Comparison of ENCODE assay signal across 13 cellular contexts in the genomic region with DNA sequence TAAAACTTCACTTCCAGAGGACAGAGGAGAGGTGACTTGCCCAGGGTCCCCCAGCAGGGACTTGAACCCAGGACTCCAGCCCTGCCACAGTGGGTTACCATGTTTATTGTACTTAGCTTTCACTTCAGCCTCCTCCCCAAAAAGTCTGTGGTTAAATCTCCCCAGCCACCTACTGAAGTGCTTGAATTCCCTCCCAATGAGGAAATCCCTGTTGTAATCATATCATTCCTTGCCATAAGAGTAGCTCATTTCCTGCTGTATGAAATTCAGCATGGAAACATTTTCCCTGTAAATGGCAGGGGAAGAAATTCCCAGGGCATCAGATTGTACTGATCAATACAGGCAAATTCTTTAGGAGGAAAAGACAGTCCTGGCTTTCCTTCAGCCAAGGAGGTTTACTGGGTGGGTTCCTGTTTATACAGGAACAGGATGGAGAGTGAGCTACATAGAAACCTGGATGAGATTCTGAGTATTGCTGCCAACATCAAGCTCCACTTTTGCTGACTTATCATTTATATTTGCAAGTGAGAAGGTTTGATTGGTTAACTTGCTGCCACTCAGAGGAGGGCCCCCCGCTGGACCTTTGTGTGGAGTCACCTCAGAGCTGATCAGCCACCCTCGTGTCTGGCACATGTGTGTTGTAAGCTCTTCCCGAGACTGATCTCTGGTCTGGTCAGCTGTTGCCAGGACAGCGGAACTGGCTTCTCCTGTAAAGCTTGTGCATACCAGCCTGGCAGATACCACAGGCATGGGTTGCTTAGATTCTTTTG. TPM values are rescaled to one million over a fixed set of nuclear protein-coding genes. Genes with fewer than 3 reads are reported as not detected.
DNase-seq lines count a peak whose midpoint lies in the region; ATAC-seq and TF ChIP-seq lines count a peak whose summit lies in the region.
"Had no signal": no experiment of that assay in that cellular context is flagged by ENCODE, and none has a peak within 500 bp of the region (broad histone marks: within the 10 kb centered on the region; RNA-seq: fewer than 3 reads in every experiment).

No MANE protein-coding gene starts in this region.

- no peaks in the 10 kb centered on the region for H3K9me3 ChIP-seq in esophagus squamous epithelium
- no peaks in the 10 kb centered on the region for H3K9me3 ChIP-seq in effector memory CD4-positive, alpha-beta T cell (ENCODE audit: control insufficient read depth, low read length)

- no peak overlapping the region for H3K4me2 ChIP-seq in mesendoderm (ENCODE audit: low read length)

- no peak overlapping the region for H4K8ac ChIP-seq in mesendoderm (ENCODE audit: low read depth, low read length)

- intact Hi-C loops in esophagus squamous epithelium (cut with DNase I), result no loop called here

- H3K18ac ChIP-seq in mesendoderm (ENCODE audit: low read length), result no peak overlapping the region

- no peaks in the 10 kb centered on the region for H3K79me2 ChIP-seq in mesendoderm (ENCODE audit: control insufficient read depth, insufficient read depth, low read length)

- no peak overlapping the region for H2AK5ac ChIP-seq in mesendoderm (ENCODE audit: low read length)

- H3K4me3 ChIP-seq in esophagus squamous epithelium (no peak overlapping the region), mesendoderm (ENCODE audit: low read length) (no peak overlapping the region)
- H3K4me3 ChIP-seq in effector memory CD4-positive, alpha-beta T cell (ENCODE audit: insufficient read depth, low read depth, low read length, poor library complexity, severe bottlenecking), result no peak overlapping the region

- H4K5ac ChIP-seq in mesendoderm (ENCODE audit: low read length), result no peak overlapping the region

- ATAC-seq in GM21381 (IDR thresholded peaks at IDR 0.05; ENCODE audit: unreplicated experiment) (no peak), GM18870 (IDR thresholded peaks at IDR 0.05; ENCODE audit: unreplicated experiment) (no peak)
- no peak for ATAC-seq in stimulated activated naive CD8-positive, alpha-beta T cell treated with anti-CD3 and anti-CD28 coated beads, Interleukin-15, Interleukin-2, amounts not matched to agents 100 U/mL and 50 U/mL, for 24 hours

- no peaks in the 10 kb centered on the region for H3K79me1 ChIP-seq in mesendoderm (ENCODE audit: low read length)

- peak; percentile 26 for DNase-seq in EL
- peak; percentile 19 for DNase-seq in RPMI8226
- no peak for DNase-seq in esophagus squamous epithelium (lab: John Stamatoyannopoulos, UW)
- DNase-seq in mesendoderm, result peak; percentile 68
- no peak for DNase-seq in effector memory CD4-positive, alpha-beta T cell
- no peak for DNase-seq in stimulated activated naive CD8-positive, alpha-beta T cell treated with anti-CD3 and anti-CD28 coated beads, Interleukin-15, Interleukin-2, amounts not matched to agents 100 U/mL and 50 U/mL, for 24 hours
- DNase-seq: effector CD8-positive, alpha-beta T cell; NCI-H1694 treated with DMSO at 0.1 percent for 48 hours; nephron progenitor cell; stimulated activated CD4-positive, alpha-beta T cell treated with anti-CD3 and anti-CD28 coated beads, Interleukin-15, amount 100 ng/mL, for 24 hours; stimulated activated CD8-positive, alpha-beta memory T cell treated with anti-CD3 and anti-CD28 coated beads, Interleukin-4, amount 100 ng/mL, for 48 hours had no signal

- H3K4ac ChIP-seq in mesendoderm (ENCODE audit: low read depth, low read length), result no peak overlapping the region

- H3K27ac ChIP-seq in esophagus squamous epithelium, result peak overlapping the region in 3 of 4 donors; percentile 24 to 69 (median 56)
- no peak overlapping the region for H3K27ac ChIP-seq in mesendoderm (ENCODE audit: low read depth, low read length)
- H3K27ac ChIP-seq in effector memory CD4-positive, alpha-beta T cell (ENCODE audit: insufficient read depth, low read length, poor library complexity, severe bottlenecking), result no peak overlapping the region

- TF ChIP-seq POLR2A in esophagus squamous epithelium (IDR thresholded peaks at IDR 0.05), result no peak

- 27 to 43% methylated on average over 4 of the region's 4 CpGs for WGBS in esophagus squamous epithelium, 2 donors
- no CpG with 5 or more reads among the region's 4 CpGs for WGBS in mesendoderm (ENCODE audit: extremely low coverage, insufficient coverage, low lambda C conversion rate)

- H3K36me3 ChIP-seq in esophagus squamous epithelium, result no peaks in the 10 kb centered on the region
- H3K36me3 ChIP-seq in mesendoderm (ENCODE audit: control insufficient read depth, insufficient read depth, low read length), result no peaks in the 10 kb centered on the region
- H3K36me3 ChIP-seq in effector memory CD4-positive, alpha-beta T cell (ENCODE audit: control insufficient read depth, insufficient read depth, low read length), result no peaks in the 10 kb centered on the region

- peaks cover 0 to 26% (median 0%) of the 10 kb centered on the region in 4 donors for H3K27me3 ChIP-seq in esophagus squamous epithelium
- no peaks in the 10 kb centered on the region for H3K27me3 ChIP-seq in mesendoderm (ENCODE audit: insufficient read depth, low read length, poor library complexity)
- H3K27me3 ChIP-seq in effector memory CD4-positive, alpha-beta T cell (replicated peaks; ENCODE audit: control insufficient read depth, insufficient read depth, low read length, poor library complexity, severe bottlenecking), result no peaks in the 10 kb centered on the region

- H2BK120ac ChIP-seq in mesendoderm (ENCODE audit: low read depth, low read length), result no peak overlapping the region

- no peak overlapping the region for H3K56ac ChIP-seq in mesendoderm (ENCODE audit: low read length)

- H3K23ac ChIP-seq in mesendoderm (ENCODE audit: low read length), result no peak overlapping the region

- no peak overlapping the region for H3K9ac ChIP-seq in mesendoderm (ENCODE audit: low read length)

- no peak for TF ChIP-seq CTCF in esophagus squamous epithelium (IDR thresholded peaks at IDR 0.05)

- H2BK5ac ChIP-seq in mesendoderm (ENCODE audit: low read length), result no peak overlapping the region

- H3K4me1 ChIP-seq in esophagus squamous epithelium (peaks cover 0 to 22% (median 0%) of the 10 kb centered on the region in 3 donors), mesendoderm (ENCODE audit: control insufficient read depth, low read depth, low read length) (no peaks in the 10 kb centered on the region)
- no peaks in the 10 kb centered on the region for H3K4me1 ChIP-seq in effector memory CD4-positive, alpha-beta T cell (ENCODE audit: control insufficient read depth, insufficient read depth, low read length, poor library complexity, severe bottlenecking)

- H2BK15ac ChIP-seq in mesendoderm (replicated peaks; ENCODE audit: low read depth), result no peak overlapping the region

RNA-seq across cellular contexts. Expression of a gene that starts 16.4 kb away (rescaled TPM):
- total RNA-seq in esophagus squamous epithelium, result 10 to 100 TPM; 28.1 to 39.2 (median 32.9) TPM
- 22.0 TPM for polyA plus RNA-seq in mesendoderm (2013, experiment 1 of 2)
- 22.9 TPM for polyA plus RNA-seq in mesendoderm (2013, experiment 2 of 2)

Comparison
In these comparisons a context has a peak if more than half of its experiments do, and no peak if none do; other contexts are left out.
1. DNase-seq: peak in EL (single experiment), RPMI8226 (single experiment) and mesendoderm (single experiment); none in esophagus squamous epithelium (single experiment), effector memory CD4-positive, alpha-beta T cell (0 of 3) and stimulated activated naive CD8-positive, alpha-beta T cell treated with anti-CD3 and anti-CD28 coated beads, Interleukin-15, Interleukin-2, amounts not matched to agents 100 U/mL and 50 U/mL, for 24 hours (single experiment).
2. H3K27ac ChIP-seq: peak in esophagus squamous epithelium (3 of 4); none in mesendoderm (single experiment) and effector memory CD4-positive, alpha-beta T cell (single experiment).